ENCODE assay signal across 8 cellular contexts in genomic region chr20:36541227-36542018, GRCh38.
DNase-seq lines count a peak whose midpoint lies in the region; ATAC-seq lines count a peak whose summit lies in the region.

TSS of gene MYL9 (plus strand) at chr20:36541519. CDS start at chr20:36544885, 3,366 bp downstream.

- peak; percentile 76 for ATAC-seq in stimulated activated memory B cell treated with anti-CD40 and anti-IgM and Interleukin-4, amounts not matched to agents 10 μg/mL and 1 μg/mL and 100 μg/mL, for 72 hours
- ATAC-seq in GM21390 (IDR thresholded peaks at IDR 0.05; ENCODE audit: unreplicated experiment) (no peak), GM19035 (IDR thresholded peaks at IDR 0.05; ENCODE audit: unreplicated experiment) (no peak)

- H3K9me3 Mint-ChIP-seq in stimulated activated memory B cell treated with anti-CD40 and anti-IgM and Interleukin-4, amounts not matched to agents 10 μg/mL and 1 μg/mL and 100 μg/mL, for 72 hours = no peaks in the 10 kb centered on the region

- no peaks in the 10 kb centered on the region for H3K27me3 Mint-ChIP-seq in stimulated activated memory B cell treated with anti-CD40 and anti-IgM and Interleukin-4, amounts not matched to agents 10 μg/mL and 1 μg/mL and 100 μg/mL, for 72 hours

- peak; percentile 11 for DNase-seq in stimulated activated CD4-positive, alpha-beta T cell treated with anti-CD3 and anti-CD28 coated beads, Interleukin-4, amount 100 ng/mL, for 1 hour
- DNase-seq in stimulated activated CD4-positive, alpha-beta T cell treated with anti-CD3 and anti-CD28 coated beads, Interleukin-4, amount 100 ng/mL, for 24 hours = no peak
- peak; percentile 64 for DNase-seq in kidney glomerular epithelial cell (lab: John Stamatoyannopoulos, UW)
- DNase-seq in cerebellar cortex (ENCODE audit: low spot score) = no peak

- H3K27ac Mint-ChIP-seq in stimulated activated memory B cell treated with anti-CD40 and anti-IgM and Interleukin-4, amounts not matched to agents 10 μg/mL and 1 μg/mL and 100 μg/mL, for 72 hours = peak within 1 kb of the TSS; percentile 77

- peaks cover 26% of the 10 kb centered on the region for H3K4me1 Mint-ChIP-seq in stimulated activated memory B cell treated with anti-CD40 and anti-IgM and Interleukin-4, amounts not matched to agents 10 μg/mL and 1 μg/mL and 100 μg/mL, for 72 hours

- H3K36me3 Mint-ChIP-seq in stimulated activated memory B cell treated with anti-CD40 and anti-IgM and Interleukin-4, amounts not matched to agents 10 μg/mL and 1 μg/mL and 100 μg/mL, for 72 hours = no peaks in the 10 kb centered on the region

- H3K27ac ChIP-seq in cingulate gyrus (ENCODE audit: low read depth, low read length) = peak within 1 kb of the TSS; percentile 69

- peak within 1 kb of the TSS; percentile 77 for H3K4me3 Mint-ChIP-seq in stimulated activated memory B cell treated with anti-CD40 and anti-IgM and Interleukin-4, amounts not matched to agents 10 μg/mL and 1 μg/mL and 100 μg/mL, for 72 hours

Comparison
In these comparisons a context has a peak if more than half of its experiments do, and no peak if none do; other contexts are left out.
1. DNase-seq: peak in stimulated activated CD4-positive, alpha-beta T cell treated with anti-CD3 and anti-CD28 coated beads, Interleukin-4, amount 100 ng/mL, for 1 hour (single experiment) and kidney glomerular epithelial cell (single experiment); none in stimulated activated CD4-positive, alpha-beta T cell treated with anti-CD3 and anti-CD28 coated beads, Interleukin-4, amount 100 ng/mL, for 24 hours (single experiment) and cerebellar cortex (single experiment).